ENCODE assay signal across 1 cellular context in genomic region chr19:3556978-3557460, GRCh38.
TF ChIP-seq lines count a peak whose summit lies in the region.

No MANE protein-coding gene starts in this region.

TF ChIP-seq in HEK293, 187 proteins besides CTCF, POLR2A, EP300 and RAD21 (continued from another document):
- TF ChIP-seq ZBTB49 (tag by site-specific recombination; IDR thresholded peaks at IDR 0.05; ENCODE audit: low read depth) (no peak), ZNF223 (tag by site-specific recombination; IDR thresholded peaks at IDR 0.05) (no peak), ZNF423 (tag by site-specific recombination; IDR thresholded peaks at IDR 0.05) (no peak), YY2 (tag by site-specific recombination; IDR thresholded peaks at IDR 0.05) (no peak), ZNF202 (tag by site-specific recombination; IDR thresholded peaks at IDR 0.05; ENCODE audit: borderline replicate concordance) (no peak), ZNF677 (tag by site-specific recombination; IDR thresholded peaks at IDR 0.05) (no peak), ZBTB7A (tag by site-specific recombination; IDR thresholded peaks at IDR 0.05; ENCODE audit: low read depth) (0 out of 2 replicates have a peak, but pooled peaks have one; percentile 7), ZNF571 (tag by site-specific recombination; IDR thresholded peaks at IDR 0.05) (no peak), ZFP41 (tag by site-specific recombination; IDR thresholded peaks at IDR 0.05; ENCODE audit: borderline replicate concordance) (no peak), ZEB2 (tag by site-specific recombination; IDR thresholded peaks at IDR 0.05) (peak; percentile 37; the same call in 1 of the 2 replicates), ZNF529 (tag by site-specific recombination; IDR thresholded peaks at IDR 0.05; ENCODE audit: insufficient replicate concordance) (no peak), MEIS1 (CRISPR knock-in tag; IDR thresholded peaks at IDR 0.05; ENCODE audit: borderline replicate concordance) (no peak), ZNF707 (tag by site-specific recombination; IDR thresholded peaks at IDR 0.05) (no peak), SCRT2 (tag by site-specific recombination; IDR thresholded peaks at IDR 0.05) (peak; percentile 73), MYNN (tag by site-specific recombination; IDR thresholded peaks at IDR 0.05; ENCODE audit: borderline replicate concordance) (no peak)
- TF ChIP-seq, protein P1, sequence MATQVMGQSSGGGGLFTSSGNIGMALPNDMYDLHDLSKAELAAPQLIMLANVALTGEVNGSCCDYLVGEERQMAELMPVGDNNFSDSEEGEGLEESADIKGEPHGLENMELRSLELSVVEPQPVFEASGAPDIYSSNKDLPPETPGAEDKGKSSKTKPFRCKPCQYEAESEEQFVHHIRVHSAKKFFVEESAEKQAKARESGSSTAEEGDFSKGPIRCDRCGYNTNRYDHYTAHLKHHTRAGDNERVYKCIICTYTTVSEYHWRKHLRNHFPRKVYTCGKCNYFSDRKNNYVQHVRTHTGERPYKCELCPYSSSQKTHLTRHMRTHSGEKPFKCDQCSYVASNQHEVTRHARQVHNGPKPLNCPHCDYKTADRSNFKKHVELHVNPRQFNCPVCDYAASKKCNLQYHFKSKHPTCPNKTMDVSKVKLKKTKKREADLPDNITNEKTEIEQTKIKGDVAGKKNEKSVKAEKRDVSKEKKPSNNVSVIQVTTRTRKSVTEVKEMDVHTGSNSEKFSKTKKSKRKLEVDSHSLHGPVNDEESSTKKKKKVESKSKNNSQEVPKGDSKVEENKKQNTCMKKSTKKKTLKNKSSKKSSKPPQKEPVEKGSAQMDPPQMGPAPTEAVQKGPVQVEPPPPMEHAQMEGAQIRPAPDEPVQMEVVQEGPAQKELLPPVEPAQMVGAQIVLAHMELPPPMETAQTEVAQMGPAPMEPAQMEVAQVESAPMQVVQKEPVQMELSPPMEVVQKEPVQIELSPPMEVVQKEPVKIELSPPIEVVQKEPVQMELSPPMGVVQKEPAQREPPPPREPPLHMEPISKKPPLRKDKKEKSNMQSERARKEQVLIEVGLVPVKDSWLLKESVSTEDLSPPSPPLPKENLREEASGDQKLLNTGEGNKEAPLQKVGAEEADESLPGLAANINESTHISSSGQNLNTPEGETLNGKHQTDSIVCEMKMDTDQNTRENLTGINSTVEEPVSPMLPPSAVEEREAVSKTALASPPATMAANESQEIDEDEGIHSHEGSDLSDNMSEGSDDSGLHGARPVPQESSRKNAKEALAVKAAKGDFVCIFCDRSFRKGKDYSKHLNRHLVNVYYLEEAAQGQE (tag by site-specific recombination; IDR thresholded peaks at IDR 0.05): peak; percentile 83
TF ChIP-seq in HEK293: peak in this region for 6.
